Comparison of ENCODE assay signal across 18 cellular contexts in the genomic region with DNA sequence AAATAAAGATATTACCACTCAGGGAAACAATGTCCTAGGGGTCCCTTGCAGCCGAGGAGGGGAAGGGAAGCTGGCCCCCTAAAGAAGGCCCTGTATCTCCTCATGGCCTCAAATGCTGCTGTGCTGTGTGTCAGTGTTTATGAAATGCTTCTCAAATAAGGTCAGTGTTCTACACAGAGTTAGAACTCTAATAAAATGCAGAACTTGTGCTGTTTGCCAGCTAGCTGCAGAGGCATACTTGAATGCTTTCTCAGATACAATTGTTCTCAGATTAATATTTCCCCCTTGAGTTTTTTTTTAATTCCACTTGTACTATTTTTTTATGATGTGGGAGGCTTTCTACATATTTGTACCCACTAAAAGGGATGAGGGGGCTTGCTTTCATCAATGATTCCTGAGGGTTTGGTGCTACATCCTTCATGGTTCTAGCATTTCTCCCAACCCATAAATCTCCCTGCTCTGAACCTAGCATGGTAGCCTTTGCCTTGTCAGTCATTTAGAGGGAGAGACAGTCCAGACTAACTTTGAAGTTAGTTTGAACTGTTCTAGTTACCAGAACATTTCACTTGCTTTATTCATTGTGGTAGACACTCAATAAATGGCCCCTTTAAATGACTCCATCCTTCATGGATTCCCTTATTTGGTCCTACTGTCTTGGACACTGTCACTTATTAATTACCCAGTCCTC. TPM values are rescaled to one million over a fixed set of nuclear protein-coding genes. Genes with fewer than 3 reads are reported as not detected.
DNase-seq lines count a peak whose midpoint lies in the region; ATAC-seq and TF ChIP-seq lines count a peak whose summit lies in the region.
"Had no signal": no experiment of that assay in that cellular context is flagged by ENCODE, and none has a peak within 500 bp of the region (broad histone marks: within the 10 kb centered on the region; RNA-seq: fewer than 3 reads in every experiment).

No MANE protein-coding gene starts in this region.

- POLR2A ChIA-PET in activated CD8-positive, alpha-beta T cell treated with anti-CD3 and anti-CD28 coated beads for 36 hours (lab: Charles Lee) = no interaction called here

- peaks cover 4% of the 10 kb centered on the region for H3K27me3 Mint-ChIP-seq in activated CD8-positive, alpha-beta T cell treated with anti-CD3 and anti-CD28 coated beads for 36 hours

- 71% methylated on average over 1 of the region's 1 CpG for WGBS in hepatocyte (ENCODE audit: low lambda C conversion rate, missing lambda C conversion rate)
- 49 to 55% methylated on average over 1 of the region's 1 CpG for WGBS in sigmoid colon, 2 donors
- 5 to 14% methylated on average over 1 of the region's 1 CpG for WGBS in aorta, 2 donors

- H4K20me1 ChIP-seq in hepatocyte (ENCODE audit: insufficient read depth, poor library complexity, severe bottlenecking) = no peaks in the 10 kb centered on the region

- ATAC-seq in aorta (ENCODE audit: low FRiP score) = no peak
- no peak for ATAC-seq in activated CD8-positive, alpha-beta T cell treated with anti-CD3 and anti-CD28 coated beads for 36 hours
- no peak for ATAC-seq in left lobe of liver
- ATAC-seq: HepG2 had no signal

- TF ChIP-seq CTCF in coronary artery (IDR thresholded peaks at IDR 0.05) (no peak), hepatocyte (IDR thresholded peaks at IDR 0.05; ENCODE audit: poor library complexity) (no peak), sigmoid colon (IDR thresholded peaks at IDR 0.05) (no peak)
- no peak for TF ChIP-seq CTCF in activated CD8-positive, alpha-beta T cell treated with anti-CD3 and anti-CD28 coated beads for 36 hours (IDR thresholded peaks at IDR 0.05)

- no peaks in the 10 kb centered on the region for H3K9me2 ChIP-seq in hepatocyte (replicated peaks; ENCODE audit: insufficient read depth)

- peak in 2 of 4 donors; percentile 18 to 50 for TF ChIP-seq EP300 in sigmoid colon (IDR thresholded peaks at IDR 0.05)

- H3K36me3 Mint-ChIP-seq in activated CD8-positive, alpha-beta T cell treated with anti-CD3 and anti-CD28 coated beads for 36 hours (ENCODE audit: low read depth) = no peaks in the 10 kb centered on the region

- no peak overlapping the region for H3K27ac Mint-ChIP-seq in activated CD8-positive, alpha-beta T cell treated with anti-CD3 and anti-CD28 coated beads for 36 hours

- H3K4me1 ChIP-seq in hepatocyte (ENCODE audit: insufficient read depth) (peaks cover 23% of the 10 kb centered on the region), sigmoid colon (peaks cover 0 to 74% (median 61%) of the 10 kb centered on the region in 4 donors), aorta (ENCODE audit: control insufficient read depth in 1 of 2, insufficient read depth in 2 of 2, low read length in 2 of 2) (peaks cover 0 to 1% of the 10 kb centered on the region in 2 donors)
- H3K4me1 ChIP-seq: Peyer's patch had no signal

- H3K4me2 ChIP-seq in hepatocyte = peak overlapping the region; percentile 3

- intact Hi-C loops in sigmoid colon (cut with DNase I) (loop anchor here (10.0 kb wide), 1 partner anchor 143 kb away; no protein-coding TSS in a partner anchor), aorta (cut with DNase I) (loop anchor here in 1 of 2 donors (10.0 kb wide), 1 partner anchor 83 kb away; no protein-coding TSS in a partner anchor)
- intact Hi-C loops in activated CD8-positive, alpha-beta T cell treated with anti-CD3 and anti-CD28 coated beads for 36 hours (cut with micrococcal nuclease) = no loop called here

- H3K27ac ChIP-seq in coronary artery (peak overlapping the region; percentile 63 to 82), hepatocyte (peak overlapping the region; percentile 29), sigmoid colon (peak overlapping the region; percentile 76 to 87 (median 80)), aorta (ENCODE audit: low read depth in 1 of 2, low read length in 2 of 2) (peak overlapping the region; percentile 31 to 72)
- H3K27ac ChIP-seq: C4-2B had no signal

- H3K27me3 ChIP-seq in hepatocyte (no peaks in the 10 kb centered on the region), sigmoid colon (no peaks in the 10 kb centered on the region), aorta (ENCODE audit: control insufficient read depth in 1 of 2, insufficient read depth in 2 of 2, low read length in 1 of 2) (no peaks in the 10 kb centered on the region)
- H3K27me3 ChIP-seq: Peyer's patch had no signal

- peaks cover 2% of the 10 kb centered on the region for H3K9me3 Mint-ChIP-seq in activated CD8-positive, alpha-beta T cell treated with anti-CD3 and anti-CD28 coated beads for 36 hours

- CTCF ChIA-PET in activated CD8-positive, alpha-beta T cell treated with anti-CD3 and anti-CD28 coated beads for 36 hours (lab: Charles Lee) = no interaction called here

- no peak for TF ChIP-seq POLR2A in sigmoid colon (IDR thresholded peaks at IDR 0.05)

- H2AFZ ChIP-seq in hepatocyte = no peak overlapping the region

- H3K9me3 ChIP-seq in hepatocyte (ENCODE audit: low read depth) (no peaks in the 10 kb centered on the region), sigmoid colon (peaks cover 0 to 3% (median 0%) of the 10 kb centered on the region in 4 donors), aorta (ENCODE audit: control insufficient read depth, low read length) (no peaks in the 10 kb centered on the region)
- H3K9me3 ChIP-seq: Peyer's patch had no signal

- H3K36me3 ChIP-seq in hepatocyte (replicated peaks; ENCODE audit: insufficient read depth, low read depth) (no peaks in the 10 kb centered on the region), sigmoid colon (no peaks in the 10 kb centered on the region), aorta (ENCODE audit: control insufficient read depth in 1 of 2, insufficient read depth in 2 of 2, low read length in 1 of 2) (no peaks in the 10 kb centered on the region)
- H3K36me3 ChIP-seq: Peyer's patch had no signal

- DNase-seq in coronary artery (ENCODE audit: low spot score) = no peak
- DNase-seq in hepatocyte (ENCODE audit: low spot score) = no peak
- no peak for DNase-seq in sigmoid colon
- no peak for DNase-seq in aorta
- DNase-seq in activated CD8-positive, alpha-beta T cell treated with anti-CD3 and anti-CD28 coated beads for 36 hours = no peak
- no peak for DNase-seq in left lobe of liver (ENCODE audit: low spot score)
- DNase-seq in NCI-H2081 (lab: John Stamatoyannopoulos, UW) = no peak
- DNase-seq: ACHN; AML-193; KBM-7; NCI-H1105; NCI-H2081 treated with DMSO at 0.1 percent for 48 hours; NCI-H748 treated with DMSO at 0.1 percent for 48 hours; NK-92 treated with Interleukin-12 subunit alpha and Interleukin-12 subunit beta, amount 100 ng/mL, for 24 hours; Peyer's patch had no signal

- H3K4me3 ChIP-seq in coronary artery = no peak overlapping the region
- H3K4me3 ChIP-seq in hepatocyte = no peak overlapping the region
- H3K4me3 ChIP-seq in sigmoid colon = no peak overlapping the region
- H3K4me3 ChIP-seq in aorta (ENCODE audit: low read length in 2 of 2) = no peak overlapping the region
- H3K4me3 ChIP-seq: Peyer's patch had no signal

- H3K4me1 Mint-ChIP-seq in activated CD8-positive, alpha-beta T cell treated with anti-CD3 and anti-CD28 coated beads for 36 hours (ENCODE audit: low read depth) = no peaks in the 10 kb centered on the region

- H3K79me2 ChIP-seq in hepatocyte = peaks cover 77% of the 10 kb centered on the region

- H3K4me3 Mint-ChIP-seq in activated CD8-positive, alpha-beta T cell treated with anti-CD3 and anti-CD28 coated beads for 36 hours = no peak overlapping the region

RNA-seq across cellular contexts. Expression of gene SLIT3, which starts 12.7 kb away (rescaled TPM):
- 43.8 and 58.4 TPM in 2 replicates for total RNA-seq in hepatocyte
- polyA plus RNA-seq in hepatocyte = 96.7 and 104 TPM in 2 replicates
- total RNA-seq in sigmoid colon = 10 to 100 TPM; 30.0 to 46.3 (median 31.5) TPM
- 1 to 10 TPM in 2 of 3 donors, under 1 TPM in 1; 0.23 to 4.2 (median 4.0) TPM for polyA plus RNA-seq in sigmoid colon
- total RNA-seq in aorta = 100 to 1,000 TPM in 1 of 2 donors, 10 to 100 TPM in 1; 85.0 to 108 TPM
- 10 to 100 TPM in 1 of 2 donors, 1 to 10 TPM in 1; 8.6 to 69.0 TPM for polyA plus RNA-seq in aorta
- total RNA-seq in activated CD8-positive, alpha-beta T cell treated with anti-CD3 and anti-CD28 coated beads for 36 hours = under 1 TPM; 0.69 to 0.74 TPM
- 0.75 TPM for total RNA-seq in left lobe of liver
- total RNA-seq: HepG2, NCI-H460 had no signal
- polyA plus RNA-seq: HepG2 had no signal

Comparison
In these comparisons a context has a peak if more than half of its experiments do, and no peak if none do; other contexts are left out.
1. H3K27ac ChIP-seq: peak in every context shown above with its lines; median percentile 80 in sigmoid colon; 72 in coronary artery; 52 in aorta; 29 in hepatocyte.
2. RNA of gene SLIT3, which starts 12.7 kb away (total RNA-seq): 85.0 to 108 TPM in aorta, 43.8 to 58.4 TPM in hepatocyte and 30.0 to 46.3 TPM in sigmoid colon; 0.75 TPM in left lobe of liver (single experiment) and 0.69 to 0.74 TPM in activated CD8-positive, alpha-beta T cell treated with anti-CD3 and anti-CD28 coated beads for 36 hours; every median in the first group is over 10 times any median in the second.